ENCODE assay signal across 18 cellular contexts in genomic region chr20:59576216-59576953, GRCh38. TPM values are rescaled to one million over a fixed set of nuclear protein-coding genes. Genes with fewer than 3 reads are reported as not detected.
A peak's percentile ranks its signal among the peaks of the same experiment; 100 is the strongest.
DNase-seq lines count a peak whose midpoint lies in the region; ATAC-seq, FAIRE-seq and TF ChIP-seq lines count a peak whose summit lies in the region.
"Had no signal": no experiment of that assay in that cellular context is flagged by ENCODE, and none has a peak within 500 bp of the region (broad histone marks: within the 10 kb centered on the region; RNA-seq: fewer than 3 reads in every experiment).

No MANE protein-coding gene starts in this region.

- H3K9me3 ChIP-seq in HUES48 (ENCODE audit: control insufficient read depth, insufficient read depth, low read length), result no peaks in the 10 kb centered on the region
- H3K9me3 ChIP-seq in HepG2 (ENCODE audit: low read length), result no peaks in the 10 kb centered on the region
- H3K9me3 ChIP-seq in adrenal gland (replicated peaks in 1 of 3), result no peaks in the 10 kb centered on the region
- H3K9me3 ChIP-seq: psoas muscle, tibial artery had no signal

- CTCF ChIA-PET in HepG2 (lab: Yijun Ruan, JAX; ENCODE audit: low intra/inter-chr PET ratio, low total read pairs), result no interaction called here

- FAIRE-seq in HepG2 (lab: Jason Lieb, UNC), result no peak
- FAIRE-seq: endometrium had no signal

- peaks cover 2% of the 10 kb centered on the region; the same call in 1 of the 2 replicates for H4K20me1 ChIP-seq in HepG2 (ENCODE audit: insufficient read depth, low read length)

- H3K4me3 ChIP-seq in HUES48 (ENCODE audit: low read depth, low read length), result peak overlapping the region; percentile 48; the same call in 1 of the 2 replicates
- H3K4me3 ChIP-seq in HepG2 (replicated peaks in 1 of 3; ENCODE audit: insufficient read depth in 1 of 3, low read depth in 2 of 3, low read length in 3 of 3), result no peak overlapping the region
- H3K4me3 ChIP-seq in adrenal gland, result no peak overlapping the region
- H3K4me3 ChIP-seq: psoas muscle, tibial artery had no signal

- peak; percentile 75 for DNase-seq in COR-L47 (lab: John Stamatoyannopoulos, UW)
- DNase-seq in SK-N-DZ (ENCODE audit: low spot score), result peak; percentile 48
- no peak for DNase-seq in HepG2 (ENCODE audit: low spot score)
- DNase-seq in adrenal gland, result no peak
- DNase-seq: left ventricle myocardium superior; naive B cell; OCI-M1; psoas muscle; stimulated activated CD4-positive, alpha-beta T cell treated with anti-CD3 and anti-CD28 coated beads, Interleukin-12 subunit alpha, Interleukin-12 subunit beta, amount 100 ng/mL, for 4 hours had no signal

- TF ChIP-seq RAD21 in HepG2 (CRISPR knock-in tag; IDR thresholded peaks at IDR 0.05), result no peak

- TF ChIP-seq POLR2A in HepG2 (IDR thresholded peaks at IDR 0.05; ENCODE audit: insufficient read depth in 1 of 2, low read depth in 2 of 2, low read length in 2 of 2) (no peak), adrenal gland (IDR thresholded peaks at IDR 0.05) (no peak)

- H3K36me3 ChIP-seq in HUES48 (ENCODE audit: control insufficient read depth, insufficient read depth, low read length), result no peaks in the 10 kb centered on the region
- H3K36me3 ChIP-seq in HepG2 (replicated peaks in 1 of 2; ENCODE audit: control insufficient read depth in 1 of 2, insufficient read depth in 2 of 2, low read length in 2 of 2), result no peaks in the 10 kb centered on the region
- no peaks in the 10 kb centered on the region for H3K36me3 ChIP-seq in adrenal gland (replicated peaks in 1 of 2)
- H3K36me3 ChIP-seq: tibial artery had no signal

- TF ChIP-seq EP300 in HepG2 (IDR thresholded peaks at IDR 0.05; ENCODE audit: low read depth in 2 of 2, low read length in 2 of 2) (no peak), HepG2 (CRISPR knock-in tag; IDR thresholded peaks at IDR 0.05; ENCODE audit: borderline replicate concordance) (no peak)

- ATAC-seq in HepG2, result no peak
- ATAC-seq in GM19351 (IDR thresholded peaks at IDR 0.05; ENCODE audit: unreplicated experiment), result no peak
- ATAC-seq in GM18867 (IDR thresholded peaks at IDR 0.05; ENCODE audit: unreplicated experiment), result no peak
- ATAC-seq in GM19455 (IDR thresholded peaks at IDR 0.05; ENCODE audit: unreplicated experiment), result no peak
- ATAC-seq: psoas muscle; stimulated activated memory B cell treated with anti-CD40 and anti-IgM and Interleukin-4, amounts not matched to agents 10 μg/mL and 1 μg/mL and 100 μg/mL, for 72 hours had no signal

- no peak for TF ChIP-seq CTCF in HepG2 (CRISPR knock-in tag; IDR thresholded peaks at IDR 0.05)
- TF ChIP-seq CTCF in adrenal gland (IDR thresholded peaks at IDR 0.05), result no peak

- H3K9ac ChIP-seq in HUES48 (ENCODE audit: low read depth, low read length) (no peak overlapping the region), HepG2 (ENCODE audit: insufficient read depth, low read depth, low read length) (no peak overlapping the region)

- H3K4me1 ChIP-seq in HUES48 (ENCODE audit: control insufficient read depth, insufficient read depth, low read length) (peaks cover 4% of the 10 kb centered on the region; the same call in 1 of the 2 replicates), HepG2 (ENCODE audit: insufficient read depth, low read length) (peaks cover 4% of the 10 kb centered on the region; the same call in 1 of the 2 replicates), adrenal gland (replicated peaks in 1 of 2) (peaks cover 0 to 7% of the 10 kb centered on the region in 2 donors)

- POLR2A ChIA-PET in HepG2 (lab: Yijun Ruan, JAX), result no interaction called here

- H3K4me2 ChIP-seq in HepG2 (ENCODE audit: low read depth, low read length), result no peak overlapping the region

- no TSS peak for BruUV-seq in HepG2 (replicated peaks; lab: Mats Ljungman, UMichigan)

- H2AFZ ChIP-seq in HepG2 (ENCODE audit: low read length), result no peak overlapping the region

- H3K79me2 ChIP-seq in HepG2 (ENCODE audit: insufficient read depth, low read length), result no peaks in the 10 kb centered on the region

- in situ Hi-C loops in HepG2 (cut with HindIII; ENCODE audit: extremely low pct_ligation_motif_present, low pct_unique_long_range_greater_than_20kb), result no loop called here

- intact Hi-C loops in HepG2 (cut with micrococcal nuclease; ENCODE audit: unreplicated experiment), result no loop called here
- intact Hi-C loops in adrenal gland (cut with DNase I), result no loop called here

- WGBS in HepG2 (ENCODE audit: low lambda C conversion rate), result 21% methylated on average over 18 of the region's 18 CpGs
- 61 to 71% (median 62%) methylated on average over 18 of the region's 18 CpGs for WGBS in adrenal gland, 4 donors

- H3K27ac ChIP-seq in HUES48 (ENCODE audit: low read depth, low read length), result no peak overlapping the region
- H3K27ac ChIP-seq in HepG2 (ENCODE audit: extremely low read length, insufficient read depth, low read length), result no peak overlapping the region
- H3K27ac ChIP-seq in adrenal gland, result no peak overlapping the region
- H3K27ac ChIP-seq: psoas muscle, tibial artery had no signal

- H3K27me3 ChIP-seq in HUES48 (ENCODE audit: control insufficient read depth, insufficient read depth, low read length), result peaks cover 97% of the 10 kb centered on the region
- H3K27me3 ChIP-seq in HepG2 (ENCODE audit: control insufficient read depth in 1 of 2, insufficient read depth in 2 of 2, low read length in 2 of 2), result peaks cover 10 to 84% of the 10 kb centered on the region in 2 experiments; a peak in 4 of 5 replicates
- peaks cover 27% of the 10 kb centered on the region for H3K27me3 ChIP-seq in adrenal gland

TF ChIP-seq in HepG2, 621 proteins besides CTCF, POLR2A, EP300 and RAD21:
- TF ChIP-seq MBD4 (IDR thresholded peaks at IDR 0.05; ENCODE audit: borderline replicate concordance, low read length) (no peak), ZNF761 (CRISPR knock-in tag; conservative IDR thresholded peaks at IDR 0.05) (no peak), EZH2 (conservative IDR thresholded peaks at IDR 0.05; ENCODE audit: low read depth, low read length) (peak; percentile 69; the same call in 1 of the 2 replicates)

RNA-seq across cellular contexts. Expression of gene PHACTR3, which starts 28.0 kb away (rescaled TPM):
- 29.3 and 31.8 TPM in 2 replicates for polyA plus RNA-seq in SK-N-DZ (2014; cell fraction: cytosol; rRNA removed)
- 21.9 and 24.6 TPM in 2 replicates for polyA plus RNA-seq in SK-N-DZ (2014; cell fraction: nucleus; rRNA removed)
- total RNA-seq in HepG2 (2016; rRNA removed; fragmentation: Illumina TruSeq; extraction: Trizol) (not detected in 2 replicates), adrenal gland (1 to 10 TPM in 3 of 8 donors, under 1 TPM in 5; 0.17 to 3.6 (median 0.71) TPM)
- total RNA-seq in HepG2 (2016; cell fraction: cytosol; rRNA removed; fragmentation: Illumina TruSeq; extraction: Trizol; ENCODE audit: low read depth), result not detected in 2 replicates
- total RNA-seq in HepG2 (2016; cell fraction: insoluble cytoplasmic fraction; rRNA removed; fragmentation: Illumina TruSeq; extraction: Trizol), result not detected in 2 replicates
- total RNA-seq in HepG2 (2016; cell fraction: membrane; rRNA removed; fragmentation: Illumina TruSeq; extraction: Trizol), result not detected in 2 replicates
- not detected in 2 replicates for total RNA-seq in HepG2 (2016; cell fraction: nucleus; rRNA removed; fragmentation: Illumina TruSeq; extraction: Trizol)
- polyA plus RNA-seq in HepG2 (2011; rRNA removed) (not detected in 2 replicates), adrenal gland (1 to 10 TPM in 1 of 3 donors, under 1 TPM in 2; 0.57 to 1.8 (median 0.80) TPM)
- not detected in 2 replicates for polyA plus RNA-seq in HepG2 (2011; cell fraction: cytosol; rRNA removed)
- polyA plus RNA-seq in HepG2 (2011; cell fraction: nucleus; rRNA removed), result not detected in 2 replicates
- polyA plus RNA-seq in HepG2 (2012), result not detected in 2 replicates
- polyA plus RNA-seq in HepG2 (2016; cell fraction: cytosol; fragmentation: Illumina TruSeq; extraction: Trizol; ENCODE audit: low read depth), result not detected in 2 replicates
- polyA plus RNA-seq in HepG2 (2016; cell fraction: insoluble cytoplasmic fraction; fragmentation: Illumina TruSeq; extraction: Trizol; ENCODE audit: low read depth), result not detected in 2 replicates
- polyA plus RNA-seq in HepG2 (2016; cell fraction: membrane; fragmentation: Illumina TruSeq; extraction: Trizol; ENCODE audit: low read depth), result not detected in 2 replicates
- polyA plus RNA-seq in HepG2 (2016; cell fraction: nucleus; fragmentation: Illumina TruSeq; extraction: Trizol; ENCODE audit: insufficient read depth, low read depth), result not detected in 2 replicates
- not detected in 2 replicates for polyA minus RNA-seq in HepG2 (2011; rRNA and poly(A)+ RNA removed; ENCODE audit: low replicate concordance)
- polyA minus RNA-seq in HepG2 (2011; cell fraction: cytosol; rRNA and poly(A)+ RNA removed), result not detected in 2 replicates
- polyA minus RNA-seq in HepG2 (2011; cell fraction: nucleus; rRNA and poly(A)+ RNA removed), result not detected in 2 replicates
- total RNA-seq: fibroblast of villous mesenchyme had no signal
- polyA plus RNA-seq: IgD-negative memory B cell had no signal

Comparison
In these comparisons a context has a peak if more than half of its experiments do, and no peak if none do; other contexts are left out.
1. DNase-seq: peak in COR-L47 (single experiment) and SK-N-DZ (single experiment); none in HepG2 (single experiment) and adrenal gland (0 of 7).